ENCODE assay signal across 25 cellular contexts in genomic region chr19:2443116-2443784, GRCh38.
"Had no signal": no experiment of that assay in that cellular context is flagged by ENCODE, and none has a peak within 500 bp of the region (broad histone marks: within the 10 kb centered on the region; RNA-seq: fewer than 3 reads in every experiment).

No MANE protein-coding gene starts in this region.

- H3K9me3 Mint-ChIP-seq: activated B cell treated with CpG ODN at 0.5 μM for 24 hours; activated CD4-positive, alpha-beta memory T cell treated with anti-CD3 and anti-CD28 coated beads for 36 hours; activated CD4-positive, alpha-beta T cell treated with anti-CD3 and anti-CD28 coated beads, Interleukin-2, amount 10 ng/mL, durations not matched to agents 24 days and 14 days; activated naive CD4-positive, alpha-beta T cell treated with anti-CD3 and anti-CD28 coated beads, Interleukin-2, amount 50 U/mL, for 72 hours; activated naive CD8-positive, alpha-beta T cell treated with anti-CD3 and anti-CD28 coated beads, Interleukin-2, amount 50 U/mL, for 24 hours; activated T-cell treated with anti-CD3 and anti-CD28 coated beads, Interleukin-2, amount 50 U/mL, for 4 hours had no signal

- H3K36me3 ChIP-seq: cardiac muscle cell had no signal

- H3K4me3 ChIP-seq: cardiac muscle cell, Peyer's patch had no signal

- H3K27me3 Mint-ChIP-seq: activated B cell treated with CpG ODN at 0.5 μM for 24 hours; activated CD4-positive, alpha-beta memory T cell treated with anti-CD3 and anti-CD28 coated beads for 36 hours; activated CD4-positive, alpha-beta T cell treated with anti-CD3 and anti-CD28 coated beads, Interleukin-2, amount 10 ng/mL, durations not matched to agents 24 days and 14 days; activated naive CD8-positive, alpha-beta T cell treated with anti-CD3 and anti-CD28 coated beads, Interleukin-2, amount 50 U/mL, for 24 hours; brain; T-helper 17 cell had no signal

- DNase-seq: activated B cell treated with CpG ODN at 0.5 μM for 24 hours; activated CD4-positive, alpha-beta memory T cell treated with anti-CD3 and anti-CD28 coated beads for 36 hours; activated CD4-positive, alpha-beta T cell treated with anti-CD3 and anti-CD28 coated beads for 1 hour; activated CD4-positive, alpha-beta T cell treated with anti-CD3 and anti-CD28 coated beads, Interleukin-2, amount 10 ng/mL, durations not matched to agents 24 days and 14 days; activated CD8-positive, alpha-beta memory T cell treated with anti-CD3 and anti-CD28 coated beads for 24 hours; activated effector memory CD4-positive, alpha-beta T cell treated with anti-CD3 and anti-CD28 coated beads, Interleukin-2, amount 50 U/mL, for 16 hours; activated naive CD4-positive, alpha-beta T cell treated with Interleukin-2 at 50 U/mL for 16 hours; activated naive CD8-positive, alpha-beta T cell treated with anti-CD3 and anti-CD28 coated beads, Interleukin-2, amount 50 U/mL, for 24 hours; activated T-cell treated with anti-CD3 and anti-CD28 coated beads, Interleukin-2, amount 50 U/mL, for 4 hours; amniotic stem cell; Kasumi-1; KBM-7; NCI-H1105 treated with DMSO at 0.1 percent for 48 hours; NCI-H146; NCI-H187 treated with DMSO at 0.1 percent for 48 hours; NCI-H2081 treated with DMSO at 0.1 percent for 48 hours; NCI-H446; NCI-H524; Peyer's patch; SHP77 treated with DMSO at 0.1 percent for 48 hours; T-helper 17 cell; T-helper 9 cell had no signal

- ATAC-seq: activated naive CD4-positive, alpha-beta T cell treated with anti-CD3 and anti-CD28 coated beads, Interleukin-2, amount 50 U/mL, for 72 hours; activated naive CD8-positive, alpha-beta T cell treated with anti-CD3 and anti-CD28 coated beads, Interleukin-2, amount 50 U/mL, for 24 hours; activated T-cell treated with anti-CD3 and anti-CD28 coated beads, Interleukin-2, amount 50 U/mL, for 4 hours; T-helper 17 cell had no signal

- H3K4me1 ChIP-seq: Peyer's patch had no signal

- H3K27ac Mint-ChIP-seq: activated B cell treated with CpG ODN at 0.5 μM for 24 hours; activated CD4-positive, alpha-beta memory T cell treated with anti-CD3 and anti-CD28 coated beads for 36 hours; activated CD4-positive, alpha-beta T cell treated with anti-CD3 and anti-CD28 coated beads, Interleukin-2, amount 10 ng/mL, durations not matched to agents 24 days and 14 days; activated naive CD4-positive, alpha-beta T cell treated with anti-CD3 and anti-CD28 coated beads, Interleukin-2, amount 50 U/mL, for 72 hours; activated naive CD8-positive, alpha-beta T cell treated with anti-CD3 and anti-CD28 coated beads, Interleukin-2, amount 50 U/mL, for 24 hours; T-helper 17 cell had no signal

- H3K4me3 Mint-ChIP-seq: activated B cell treated with CpG ODN at 0.5 μM for 24 hours; activated CD4-positive, alpha-beta memory T cell treated with anti-CD3 and anti-CD28 coated beads for 36 hours; activated CD4-positive, alpha-beta T cell treated with anti-CD3 and anti-CD28 coated beads, Interleukin-2, amount 10 ng/mL, durations not matched to agents 24 days and 14 days; activated naive CD8-positive, alpha-beta T cell treated with anti-CD3 and anti-CD28 coated beads, Interleukin-2, amount 50 U/mL, for 24 hours; activated T-cell treated with anti-CD3 and anti-CD28 coated beads, Interleukin-2, amount 50 U/mL, for 4 hours; brain; T-helper 17 cell had no signal

- H3K9me3 ChIP-seq: Peyer's patch had no signal

- H3K27ac ChIP-seq: cardiac muscle cell, Peyer's patch had no signal

- H3K27me3 ChIP-seq: cardiac muscle cell, Peyer's patch had no signal
